11 cellular contexts compared by ENCODE assay signal in genomic region chr18:32383040-32383819, GRCh38.
DNase-seq lines count a peak whose midpoint lies in the region; ATAC-seq and TF ChIP-seq lines count a peak whose summit lies in the region.
"Had no signal": no experiment of that assay in that cellular context is flagged by ENCODE, and none has a peak within 500 bp of the region (broad histone marks: within the 10 kb centered on the region; RNA-seq: fewer than 3 reads in every experiment).

No MANE protein-coding gene starts in this region.

- H3K4me3 ChIP-seq in adipocyte (ENCODE audit: low read length) (peak overlapping the region; percentile 46), heart left ventricle (no peak overlapping the region), gastrocnemius medialis (no peak overlapping the region)

- no peak for TF ChIP-seq POLR2A in heart left ventricle (IDR thresholded peaks at IDR 0.05)
- no peak for TF ChIP-seq POLR2A in gastrocnemius medialis (IDR thresholded peaks at IDR 0.05)

- no peak for TF ChIP-seq CTCF in heart left ventricle (IDR thresholded peaks at IDR 0.05)
- TF ChIP-seq CTCF in gastrocnemius medialis (IDR thresholded peaks at IDR 0.05 in 4 of 5, conservative IDR thresholded peaks at IDR 0.05 in 1 of 5), result no peak

- ATAC-seq in heart left ventricle (peak; percentile 55 to 75 (median 68)), gastrocnemius medialis (peak; percentile 77 to 86), GM19455 (IDR thresholded peaks at IDR 0.05; ENCODE audit: unreplicated experiment) (no peak)
- ATAC-seq: T-helper 17 cell had no signal

- H3K4me1 ChIP-seq in adipocyte (ENCODE audit: control insufficient read depth, insufficient read depth, low read length), result peaks cover 70% of the 10 kb centered on the region
- H3K4me1 ChIP-seq in heart left ventricle, result peaks cover 0 to 48% (median 24%) of the 10 kb centered on the region in 12 donors
- H3K4me1 ChIP-seq in gastrocnemius medialis, result peaks cover 40 to 43% of the 10 kb centered on the region in 2 donors

- H3K27me3 ChIP-seq in adipocyte (replicated peaks; ENCODE audit: control insufficient read depth, insufficient read depth, low read length) (no peaks in the 10 kb centered on the region), heart left ventricle (no peaks in the 10 kb centered on the region), gastrocnemius medialis (no peaks in the 10 kb centered on the region)

- peak overlapping the region; percentile 75 for H3K9ac ChIP-seq in adipocyte (ENCODE audit: low read length)

- in situ Hi-C loops in gastrocnemius medialis (cut with MboI; ENCODE audit: low sequenced_read_pairs in 4 of 4), result no loop called here

- no peaks in the 10 kb centered on the region for H3K9me3 ChIP-seq in adipocyte (ENCODE audit: control insufficient read depth, low read length)
- no peaks in the 10 kb centered on the region for H3K9me3 ChIP-seq in heart left ventricle
- no peaks in the 10 kb centered on the region for H3K9me3 ChIP-seq in gastrocnemius medialis

- WGBS in heart left ventricle, 4 donors, result 46 to 55% (median 49%) methylated on average over 4 of the region's 4 CpGs

- intact Hi-C loops in heart left ventricle (cut with DNase I) (loop anchor here in 3 of 10 donors (10.0 kb wide), 1 partner anchor 82 kb away; no protein-coding TSS in a partner anchor), gastrocnemius medialis (cut with DNase I; ENCODE audit: low total_unique reads) (loop anchor here (2.0 to 5.0 kb wide), 2 partner anchors 81 to 88 kb away; partner anchors contain the start of gene GAREM1)

- H3K36me3 ChIP-seq in adipocyte (ENCODE audit: control insufficient read depth, insufficient read depth, low read length, severe bottlenecking), result no peaks in the 10 kb centered on the region
- no peaks in the 10 kb centered on the region for H3K36me3 ChIP-seq in heart left ventricle
- H3K36me3 ChIP-seq in gastrocnemius medialis, result no peaks in the 10 kb centered on the region

- DNase-seq in GM03348 (ENCODE audit: low spot score), result peak; percentile 56
- peak; percentile 84 for DNase-seq in adipocyte (ENCODE audit: low read depth)
- DNase-seq in heart left ventricle, result no peak
- DNase-seq in gastrocnemius medialis, result peak in 1 of 2 donors; percentile 2
- no peak for DNase-seq in NAMALWA (ENCODE audit: low spot score)
- DNase-seq in putamen (ENCODE audit: low spot score), result no peak
- no peak for DNase-seq in cerebellar cortex (ENCODE audit: low spot score)
- DNase-seq: activated naive CD4-positive, alpha-beta T cell treated with anti-CD3 and anti-CD28 coated beads, Interleukin-2, amount 50 U/mL, for 16 hours; naive B cell; T-helper 17 cell had no signal

- H3K27ac ChIP-seq in heart left ventricle (peak overlapping the region in 6 of 12 donors; percentile 3 to 53 (median 22)), gastrocnemius medialis (peak overlapping the region; percentile 48 to 62 (median 56))

Comparison
In these comparisons a context has a peak if more than half of its experiments do, and no peak if none do; other contexts are left out.
1. DNase-seq: peak in GM03348 (single experiment) and adipocyte (single experiment); none in heart left ventricle (0 of 5), NAMALWA (single experiment), putamen (single experiment) and cerebellar cortex (single experiment).